In genomic region chr2:62792408-62792807, GRCh38 we compare ENCODE assay signal across 2 cellular contexts.
A peak's percentile ranks its signal among the peaks of the same experiment; 100 is the strongest.
TF ChIP-seq lines count a peak whose summit lies in the region.

No MANE protein-coding gene starts in this region.

TF ChIP-seq in HepG2, 621 proteins besides CTCF, POLR2A, EP300 and RAD21 (continued from another document):
- TF ChIP-seq ZNF205 (CRISPR knock-in tag; IDR thresholded peaks at IDR 0.05) (no peak), ZFP37 (CRISPR knock-in tag; IDR thresholded peaks at IDR 0.05; ENCODE audit: borderline replicate concordance) (no peak), ZNF878 (CRISPR knock-in tag; IDR thresholded peaks at IDR 0.05) (no peak), SIN3B (IDR thresholded peaks at IDR 0.05; ENCODE audit: low read length) (no peak), RFXANK (CRISPR knock-in tag; IDR thresholded peaks at IDR 0.05) (no peak), MAFK (conservative IDR thresholded peaks at IDR 0.05 in 1 of 2, IDR thresholded peaks at IDR 0.05 in 1 of 2; ENCODE audit: low read length in 2 of 2) (peak; percentile 55 to 84), THYN1 (CRISPR knock-in tag; IDR thresholded peaks at IDR 0.05; ENCODE audit: borderline replicate concordance, low read depth) (no peak), MXD1 (CRISPR knock-in tag; IDR thresholded peaks at IDR 0.05) (no peak), ZNF563 (CRISPR knock-in tag; IDR thresholded peaks at IDR 0.05) (no peak), HNRNPLL (IDR thresholded peaks at IDR 0.05; ENCODE audit: low read depth, low read length, poor library complexity, severe bottlenecking) (no peak), ZNF282 (IDR thresholded peaks at IDR 0.05; ENCODE audit: partially characterized antibody) (no peak)

TF ChIP-seq in K562, 482 proteins besides CTCF, POLR2A, EP300 and RAD21 (continued from another document):
- TF ChIP-seq MAFF (IDR thresholded peaks at IDR 0.05; ENCODE audit: low read length): peak; percentile 41; the same call in 1 of the 2 replicates
